ENCODE assay signal across 13 cellular contexts in genomic region chr11:57310091-57310490, GRCh38. TPM values are rescaled to one million over a fixed set of nuclear protein-coding genes. Genes with fewer than 3 reads are reported as not detected.
DNase-seq lines count a peak whose midpoint lies in the region; ATAC-seq and TF ChIP-seq lines count a peak whose summit lies in the region.
"Had no signal": no experiment of that assay in that cellular context is flagged by ENCODE, and none has a peak within 500 bp of the region (broad histone marks: within the 10 kb centered on the region; RNA-seq: fewer than 3 reads in every experiment).

No MANE protein-coding gene starts in this region.

- H3K27ac Mint-ChIP-seq in progenitor cell of endocrine pancreas, result no peak overlapping the region
- H3K27ac Mint-ChIP-seq: activated naive CD8-positive, alpha-beta T cell treated with anti-CD3 and anti-CD28 coated beads, Interleukin-2, amount 50 U/mL, for 24 hours had no signal

- H3K4me1 Mint-ChIP-seq in progenitor cell of endocrine pancreas (ENCODE audit: low read depth), result peaks cover 20% of the 10 kb centered on the region

- intact Hi-C loops in heart right ventricle (cut with DNase I) (no loop called here), cardiac septum (cut with DNase I) (no loop called here), esophagus muscularis mucosa (cut with DNase I) (no loop called here), ovary (cut with DNase I) (no loop called here), vagina (cut with DNase I) (loop anchor here (5.0 kb wide), 1 partner anchor 1267 kb away; the partner anchor contains the start of genes LPXN and ZFP91)

- H3K4me3 ChIP-seq in heart right ventricle (peak overlapping the region in 1 of 10 donors; percentile 42), esophagus muscularis mucosa (peak overlapping the region in 3 of 4 donors; percentile 57 to 79 (median 61)), ovary (no peak overlapping the region), vagina (peak overlapping the region; percentile 50 to 57)

- no peak for ATAC-seq in heart right ventricle
- ATAC-seq: activated naive CD8-positive, alpha-beta T cell treated with anti-CD3 and anti-CD28 coated beads, Interleukin-2, amount 50 U/mL, for 24 hours; stimulated activated naive CD8-positive, alpha-beta T cell treated with anti-CD3 and anti-CD28 coated beads, Interleukin-15, Interleukin-2, amounts not matched to agents 100 U/mL and 50 U/mL, for 24 hours had no signal

- H3K4me3 Mint-ChIP-seq in progenitor cell of endocrine pancreas (ENCODE audit: low read depth), result no peak overlapping the region
- H3K4me3 Mint-ChIP-seq: activated naive CD8-positive, alpha-beta T cell treated with anti-CD3 and anti-CD28 coated beads, Interleukin-2, amount 50 U/mL, for 24 hours had no signal

- no peaks in the 10 kb centered on the region for H3K9me3 Mint-ChIP-seq in progenitor cell of endocrine pancreas (ENCODE audit: low read depth)
- H3K9me3 Mint-ChIP-seq: activated naive CD8-positive, alpha-beta T cell treated with anti-CD3 and anti-CD28 coated beads, Interleukin-2, amount 50 U/mL, for 24 hours had no signal

- TF ChIP-seq CTCF in heart right ventricle (IDR thresholded peaks at IDR 0.05), result no peak
- TF ChIP-seq CTCF in esophagus muscularis mucosa (IDR thresholded peaks at IDR 0.05), result no peak
- no peak for TF ChIP-seq CTCF in ovary (IDR thresholded peaks at IDR 0.05)
- TF ChIP-seq CTCF in vagina (IDR thresholded peaks at IDR 0.05), result no peak
- TF ChIP-seq CTCF in progenitor cell of endocrine pancreas (IDR thresholded peaks at IDR 0.05; ENCODE audit: unreplicated experiment), result no peak

- H3K27me3 ChIP-seq in heart right ventricle, result no peaks in the 10 kb centered on the region
- H3K27me3 ChIP-seq in esophagus muscularis mucosa, result no peaks in the 10 kb centered on the region
- H3K27me3 ChIP-seq in ovary, result no peaks in the 10 kb centered on the region
- H3K27me3 ChIP-seq in vagina, result no peaks in the 10 kb centered on the region

- TF ChIP-seq POLR2A in esophagus muscularis mucosa (IDR thresholded peaks at IDR 0.05; ENCODE audit: low read depth) (no peak), ovary (IDR thresholded peaks at IDR 0.05) (no peak), vagina (IDR thresholded peaks at IDR 0.05) (no peak)

- peaks cover 27% of the 10 kb centered on the region for H3K36me3 Mint-ChIP-seq in progenitor cell of endocrine pancreas (ENCODE audit: insufficient read depth)

- no peaks in the 10 kb centered on the region for H3K9me3 ChIP-seq in heart right ventricle
- H3K9me3 ChIP-seq in esophagus muscularis mucosa, result no peaks in the 10 kb centered on the region
- H3K9me3 ChIP-seq in ovary, result no peaks in the 10 kb centered on the region
- no peaks in the 10 kb centered on the region for H3K9me3 ChIP-seq in vagina

- DNase-seq in heart right ventricle (no peak), cardiac septum (ENCODE audit: low spot score) (no peak), esophagus muscularis mucosa (ENCODE audit: extremely low spot score) (no peak), ovary (no peak), vagina (ENCODE audit: extremely low spot score in 2 of 2) (no peak), HT-29 (ENCODE audit: low spot score) (no peak), progenitor cell of endocrine pancreas (ENCODE audit: low spot score, unreplicated experiment) (no peak), ecto neural progenitor cell (ENCODE audit: low spot score) (no peak)
- DNase-seq: activated naive CD8-positive, alpha-beta T cell treated with anti-CD3 and anti-CD28 coated beads, Interleukin-2, amount 50 U/mL, for 24 hours; occipital lobe; stimulated activated CD4-positive, alpha-beta T cell treated with anti-CD3 and anti-CD28 coated beads, Interleukin-2, amount 100 ng/mL, for 48 hours; stimulated activated naive CD8-positive, alpha-beta T cell treated with anti-CD3 and anti-CD28 coated beads, Interleukin-15, Interleukin-2, amounts not matched to agents 100 U/mL and 50 U/mL, for 24 hours had no signal

- H3K36me3 ChIP-seq in heart right ventricle, result peaks cover 0 to 77% (median 15%) of the 10 kb centered on the region in 9 donors
- peaks cover 35 to 75% (median 64%) of the 10 kb centered on the region in 4 donors for H3K36me3 ChIP-seq in esophagus muscularis mucosa
- H3K36me3 ChIP-seq in ovary, result no peaks in the 10 kb centered on the region
- peaks cover 2 to 49% of the 10 kb centered on the region in 2 donors for H3K36me3 ChIP-seq in vagina

- H3K4me1 ChIP-seq in heart right ventricle (peaks cover 16 to 99% (median 73%) of the 10 kb centered on the region in 9 donors), esophagus muscularis mucosa (peaks cover 83 to 96% (median 94%) of the 10 kb centered on the region in 4 donors), ovary (ENCODE audit: insufficient read depth) (peaks cover 25% of the 10 kb centered on the region), vagina (peaks cover 88% of the 10 kb centered on the region)

- WGBS in heart right ventricle, 2 donors, result 84 to 91% methylated on average over 6 of the region's 6 CpGs
- 82% methylated on average over 6 of the region's 6 CpGs for WGBS in esophagus muscularis mucosa
- 63 to 69% (median 68%) methylated on average over 6 of the region's 6 CpGs for WGBS in ovary, 3 donors

- H3K27me3 Mint-ChIP-seq in progenitor cell of endocrine pancreas, result no peaks in the 10 kb centered on the region
- H3K27me3 Mint-ChIP-seq: activated naive CD8-positive, alpha-beta T cell treated with anti-CD3 and anti-CD28 coated beads, Interleukin-2, amount 50 U/mL, for 24 hours had no signal

- peak overlapping the region in 7 of 10 donors; percentile 5 to 91 (median 82) for H3K27ac ChIP-seq in heart right ventricle
- peak overlapping the region; percentile 84 to 93 (median 88) for H3K27ac ChIP-seq in esophagus muscularis mucosa (replicated peaks in 1 of 4)
- H3K27ac ChIP-seq in ovary, result peak overlapping the region; percentile 62 to 84
- peak overlapping the region; percentile 93 for H3K27ac ChIP-seq in vagina

- no peak for TF ChIP-seq EP300 in esophagus muscularis mucosa (IDR thresholded peaks at IDR 0.05)
- no peak for TF ChIP-seq EP300 in ovary (IDR thresholded peaks at IDR 0.05)

RNA-seq across cellular contexts. Expression of gene TNKS1BP1, which starts 14.7 kb away (rescaled TPM):
- total RNA-seq in heart right ventricle, result 10 to 100 TPM; 19.9 to 53.8 (median 34.3) TPM
- 100 to 1,000 TPM in 1 of 2 donors, 10 to 100 TPM in 1; 39.6 to 118 TPM for polyA plus RNA-seq in heart right ventricle
- 36.2 TPM for total RNA-seq in cardiac septum
- 100 to 1,000 TPM in 3 of 4 donors, 10 to 100 TPM in 1; 93.9 to 215 (median 124) TPM for total RNA-seq in esophagus muscularis mucosa
- total RNA-seq in ovary, result 100 to 1,000 TPM in 5 of 7 donors, 10 to 100 TPM in 2; 45.2 to 230 (median 149) TPM
- polyA plus RNA-seq in ovary, result 10 to 100 TPM; 88.5 to 93.9 TPM
- 159 TPM for total RNA-seq in vagina
- total RNA-seq in HT-29 (2014; rRNA removed; shearing (Covaris generic)), result 113 and 129 TPM in 2 replicates
- total RNA-seq in progenitor cell of endocrine pancreas, result 99.8 and 108 TPM in 2 replicates

RNA-seq across cellular contexts. Expression of gene SSRP1, which starts 25.6 kb away (rescaled TPM):
- total RNA-seq in heart right ventricle (10 to 100 TPM; 30.5 to 44.9 (median 35.4) TPM), cardiac septum (35.4 TPM), esophagus muscularis mucosa (100 to 1,000 TPM in 1 of 4 donors, 10 to 100 TPM in 3; 74.6 to 101 (median 88.1) TPM), ovary (100 to 1,000 TPM in 1 of 7 donors, 10 to 100 TPM in 6; 43.3 to 105 (median 87.7) TPM), vagina (85.4 TPM), progenitor cell of endocrine pancreas (126 and 131 TPM in 2 replicates)
- polyA plus RNA-seq in heart right ventricle (10 to 100 TPM; 22.6 to 73.2 TPM), ovary (100 to 1,000 TPM in 1 of 2 donors, 10 to 100 TPM in 1; 78.6 to 134 TPM)
- 181 and 210 TPM in 2 replicates for total RNA-seq in HT-29 (2014; rRNA removed; shearing (Covaris generic))

RNA-seq across cellular contexts. Expression of gene P2RX3, which starts 28.1 kb away (rescaled TPM):
- 1 to 10 TPM in 7 of 10 donors, under 1 TPM in 3; 0.32 to 5.1 (median 1.5) TPM for total RNA-seq in heart right ventricle
- under 1 TPM; 0.42 to 0.66 TPM for polyA plus RNA-seq in heart right ventricle
- 0.48 TPM for total RNA-seq in cardiac septum
- total RNA-seq in esophagus muscularis mucosa, result not detected
- total RNA-seq in ovary, result under 1 TPM in 1 of 7 donors, not detected in 6; 0.12 TPM
- under 1 TPM in 1 of 2 donors, not detected in 1; 0.13 TPM for polyA plus RNA-seq in ovary
- not detected for total RNA-seq in vagina
- not detected in 2 replicates for total RNA-seq in HT-29 (2014; rRNA removed; shearing (Covaris generic))
- not detected in 2 replicates for total RNA-seq in progenitor cell of endocrine pancreas
- total RNA-seq: A673, occipital lobe had no signal
